1 cellular context compared by ENCODE assay signal in the genomic region with DNA sequence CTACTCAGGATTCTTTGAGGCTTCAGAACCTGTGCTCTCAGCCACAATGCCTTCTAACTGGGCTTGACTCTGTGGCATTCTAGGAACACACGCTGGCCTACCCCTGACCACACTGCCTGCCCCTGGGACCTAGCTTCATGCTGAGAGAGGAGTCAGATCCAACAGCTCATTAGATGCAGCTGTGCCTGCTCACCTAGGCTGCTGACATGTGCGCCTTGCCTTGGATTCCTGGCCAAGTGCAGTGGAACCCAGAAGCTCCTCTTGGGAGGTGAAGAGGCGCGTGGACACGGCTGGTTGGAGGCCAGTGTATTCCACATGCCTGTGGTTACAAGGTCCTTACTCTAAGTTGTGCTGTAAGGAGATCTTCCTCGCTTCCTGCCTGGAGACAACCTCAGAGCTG.
TF ChIP-seq lines count a peak whose summit lies in the region.

No MANE protein-coding gene starts in this region.

TF ChIP-seq in H1, 55 proteins besides CTCF, POLR2A, EP300 and RAD21:
- no peak for TF ChIP-seq TEAD4 (IDR thresholded peaks at IDR 0.05; ENCODE audit: low read depth, low read length)
- TF ChIP-seq, protein P1, sequence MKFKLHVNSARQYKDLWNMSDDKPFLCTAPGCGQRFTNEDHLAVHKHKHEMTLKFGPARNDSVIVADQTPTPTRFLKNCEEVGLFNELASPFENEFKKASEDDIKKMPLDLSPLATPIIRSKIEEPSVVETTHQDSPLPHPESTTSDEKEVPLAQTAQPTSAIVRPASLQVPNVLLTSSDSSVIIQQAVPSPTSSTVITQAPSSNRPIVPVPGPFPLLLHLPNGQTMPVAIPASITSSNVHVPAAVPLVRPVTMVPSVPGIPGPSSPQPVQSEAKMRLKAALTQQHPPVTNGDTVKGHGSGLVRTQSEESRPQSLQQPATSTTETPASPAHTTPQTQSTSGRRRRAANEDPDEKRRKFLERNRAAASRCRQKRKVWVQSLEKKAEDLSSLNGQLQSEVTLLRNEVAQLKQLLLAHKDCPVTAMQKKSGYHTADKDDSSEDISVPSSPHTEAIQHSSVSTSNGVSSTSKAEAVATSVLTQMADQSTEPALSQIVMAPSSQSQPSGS (IDR thresholded peaks at IDR 0.05; ENCODE audit: low read length): no peak
- TF ChIP-seq, protein P2, sequence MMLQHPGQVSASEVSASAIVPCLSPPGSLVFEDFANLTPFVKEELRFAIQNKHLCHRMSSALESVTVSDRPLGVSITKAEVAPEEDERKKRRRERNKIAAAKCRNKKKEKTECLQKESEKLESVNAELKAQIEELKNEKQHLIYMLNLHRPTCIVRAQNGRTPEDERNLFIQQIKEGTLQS (IDR thresholded peaks at IDR 0.05; ENCODE audit: insufficient read depth, low read depth, low read length): no peak
- no peak for TF ChIP-seq SP1 (IDR thresholded peaks at IDR 0.05; ENCODE audit: low read depth, low read length)
- TF ChIP-seq SIX5 (IDR thresholded peaks at IDR 0.05; ENCODE audit: low read depth, low read length): no peak
- TF ChIP-seq ASH2L (IDR thresholded peaks at IDR 0.05; ENCODE audit: low read length): no peak
- no peak for TF ChIP-seq HDAC6 (IDR thresholded peaks at IDR 0.05; ENCODE audit: low read depth, low read length)
- no peak for TF ChIP-seq SIN3A (conservative IDR thresholded peaks at IDR 0.05 in 1 of 2, IDR thresholded peaks at IDR 0.05 in 1 of 2; ENCODE audit: low read depth in 1 of 2, low read length in 2 of 2)
- TF ChIP-seq EZH2 (IDR thresholded peaks at IDR 0.05; ENCODE audit: low read depth, low read length, severe bottlenecking): no peak
- TF ChIP-seq, protein P3, sequence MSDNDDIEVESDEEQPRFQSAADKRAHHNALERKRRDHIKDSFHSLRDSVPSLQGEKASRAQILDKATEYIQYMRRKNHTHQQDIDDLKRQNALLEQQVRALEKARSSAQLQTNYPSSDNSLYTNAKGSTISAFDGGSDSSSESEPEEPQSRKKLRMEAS (IDR thresholded peaks at IDR 0.05): no peak
- TF ChIP-seq, protein P4, sequence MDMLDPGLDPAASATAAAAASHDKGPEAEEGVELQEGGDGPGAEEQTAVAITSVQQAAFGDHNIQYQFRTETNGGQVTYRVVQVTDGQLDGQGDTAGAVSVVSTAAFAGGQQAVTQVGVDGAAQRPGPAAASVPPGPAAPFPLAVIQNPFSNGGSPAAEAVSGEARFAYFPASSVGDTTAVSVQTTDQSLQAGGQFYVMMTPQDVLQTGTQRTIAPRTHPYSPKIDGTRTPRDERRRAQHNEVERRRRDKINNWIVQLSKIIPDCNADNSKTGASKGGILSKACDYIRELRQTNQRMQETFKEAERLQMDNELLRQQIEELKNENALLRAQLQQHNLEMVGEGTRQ (IDR thresholded peaks at IDR 0.05; ENCODE audit: low read length): no peak
- no peak for TF ChIP-seq RFX5 (IDR thresholded peaks at IDR 0.05; ENCODE audit: borderline replicate concordance, low read depth, low read length)
- TF ChIP-seq HDAC2 (IDR thresholded peaks at IDR 0.05; ENCODE audit: borderline replicate concordance in 1 of 2, low read depth in 2 of 2, low read length in 2 of 2): no peak
- no peak for TF ChIP-seq JUN (IDR thresholded peaks at IDR 0.05; ENCODE audit: low read depth, low read length)
- TF ChIP-seq EGR1 (IDR thresholded peaks at IDR 0.05; ENCODE audit: borderline replicate concordance, low read depth, low read length): no peak
- TF ChIP-seq ZNF274 (IDR thresholded peaks at IDR 0.05; ENCODE audit: borderline replicate concordance, extremely low read depth, low read length): no peak
- no peak for TF ChIP-seq BACH1 (IDR thresholded peaks at IDR 0.05; ENCODE audit: low read length)
- no peak for TF ChIP-seq CEBPB (IDR thresholded peaks at IDR 0.05; ENCODE audit: low read depth, low read length)
- no peak for TF ChIP-seq RNF2 (IDR thresholded peaks at IDR 0.05; ENCODE audit: borderline replicate concordance, low read depth, low read length, missing control alignments, poor library complexity, severe bottlenecking)
- TF ChIP-seq SP4 (IDR thresholded peaks at IDR 0.05; ENCODE audit: low read length): no peak
